In the genomic region with DNA sequence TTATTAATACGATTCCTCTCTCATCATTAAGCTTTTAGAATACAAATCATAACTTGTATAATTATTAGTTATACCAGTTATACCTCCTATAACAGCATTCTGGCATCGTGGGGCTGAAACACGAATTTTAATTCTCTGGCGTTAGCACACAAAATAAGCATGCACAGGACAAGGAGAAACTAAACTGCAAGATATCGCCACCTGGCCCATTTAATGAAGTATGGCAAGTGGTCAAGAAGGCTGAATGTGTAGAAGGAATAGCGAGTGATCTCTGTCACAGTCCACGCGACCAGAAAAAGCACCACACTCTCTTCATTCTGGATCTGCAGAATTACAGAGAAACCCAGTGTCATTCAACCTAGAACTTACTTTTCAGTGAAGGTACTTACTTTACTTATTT, we compare ENCODE assay signal across 10 cellular contexts. TPM values are rescaled to one million over a fixed set of nuclear protein-coding genes. Genes with fewer than 3 reads are reported as not detected.
DNase-seq lines count a peak whose midpoint lies in the region; ATAC-seq, FAIRE-seq and TF ChIP-seq lines count a peak whose summit lies in the region.
"Had no signal": no experiment of that assay in that cellular context is flagged by ENCODE, and none has a peak within 500 bp of the region (broad histone marks: within the 10 kb centered on the region; RNA-seq: fewer than 3 reads in every experiment).

No MANE protein-coding gene starts in this region.

- peak; percentile 59 for FAIRE-seq in endothelial cell of umbilical vein (lab: Jason Lieb, UNC)

- CTCF ChIA-PET in endothelial cell of umbilical vein (lab: Charles Lee): interaction anchor here (0.8 to 6.1 kb wide), 2 partner anchors 145 to 190 kb away, joined by 4 to 40 read pairs; a partner anchor contains a TSS

- H3K4me2 ChIP-seq in endothelial cell of umbilical vein (ENCODE audit: insufficient read depth, low read length): no peak overlapping the region

- no peaks in the 10 kb centered on the region for H3K9me1 ChIP-seq in endothelial cell of umbilical vein (replicated peaks; ENCODE audit: control insufficient read depth, extremely low read depth, insufficient read depth, low read length)

- no peak overlapping the region for H2AFZ ChIP-seq in endothelial cell of umbilical vein (ENCODE audit: low read depth, low read length)

- DNase-seq in heart left ventricle (no peak), left ventricle myocardium superior (no peak), NCI-H69 (lab: John Stamatoyannopoulos, UW) (peak; percentile 1), endothelial cell of umbilical vein (ENCODE audit: low read depth, low spot score) (peak; percentile 63), type B pancreatic cell (ENCODE audit: extremely low spot score, unreplicated experiment) (no peak)
- DNase-seq in stimulated activated naive CD8-positive, alpha-beta T cell treated with anti-CD3 and anti-CD28 coated beads, Interleukin-15, amount 100 ng/mL, for 72 hours: no peak
- DNase-seq in NK-92 treated with Interleukin-12 subunit alpha and Interleukin-12 subunit beta, amount 100 ng/mL, for 24 hours (lab: John Stamatoyannopoulos, UW): no peak
- DNase-seq: stimulated activated naive CD4-positive, alpha-beta T cell had no signal

- 43 to 62% (median 56%) methylated on average over 8 of the region's 8 CpGs for WGBS in heart left ventricle, 4 donors

- POLR2A ChIA-PET in endothelial cell of umbilical vein (lab: Charles Lee): no interaction called here

- H3K27ac ChIP-seq in heart left ventricle: no peak overlapping the region
- H3K27ac ChIP-seq in endothelial cell of umbilical vein (ENCODE audit: insufficient read depth, low read depth, low read length): no peak overlapping the region

- H4K20me1 ChIP-seq in endothelial cell of umbilical vein (replicated peaks; ENCODE audit: control insufficient read depth, extremely low read depth, insufficient read depth, low read length): no peaks in the 10 kb centered on the region

- peaks cover 3% of the 10 kb centered on the region for H3K4me1 Mint-ChIP-seq in type B pancreatic cell (ENCODE audit: unreplicated experiment)
- H3K4me1 Mint-ChIP-seq in stimulated activated naive CD8-positive, alpha-beta T cell treated with anti-CD3 and anti-CD28 coated beads, Interleukin-15, amount 100 ng/mL, for 72 hours: no peaks in the 10 kb centered on the region
- H3K4me1 Mint-ChIP-seq: memory B cell had no signal

- no peaks in the 10 kb centered on the region for H3K27me3 Mint-ChIP-seq in type B pancreatic cell
- H3K27me3 Mint-ChIP-seq in stimulated activated naive CD8-positive, alpha-beta T cell treated with anti-CD3 and anti-CD28 coated beads, Interleukin-15, amount 100 ng/mL, for 72 hours: no peaks in the 10 kb centered on the region

- ATAC-seq in heart left ventricle: peak in 2 of 4 donors; percentile 53 to 57
- ATAC-seq in left ventricle myocardium superior: no peak
- no peak for ATAC-seq in stimulated activated naive CD8-positive, alpha-beta T cell treated with anti-CD3 and anti-CD28 coated beads, Interleukin-15, amount 100 ng/mL, for 72 hours
- ATAC-seq in HG03108 (IDR thresholded peaks at IDR 0.05; ENCODE audit: unreplicated experiment): no peak

- no peak overlapping the region for H3K4me3 Mint-ChIP-seq in type B pancreatic cell
- H3K4me3 Mint-ChIP-seq in stimulated activated naive CD8-positive, alpha-beta T cell treated with anti-CD3 and anti-CD28 coated beads, Interleukin-15, amount 100 ng/mL, for 72 hours: no peak overlapping the region
- H3K4me3 Mint-ChIP-seq: memory B cell had no signal

- dilution Hi-C loops in endothelial cell of umbilical vein (cut with MboI; ENCODE audit: extremely low pct_ligation_motif_present, low sequenced_read_pairs): no loop called here

- peak in 10 of 12 donors; percentile 13 to 51 (median 36) for TF ChIP-seq CTCF in heart left ventricle (IDR thresholded peaks at IDR 0.05)
- peak; percentile 43 to 44 for TF ChIP-seq CTCF in endothelial cell of umbilical vein (IDR thresholded peaks at IDR 0.05; ENCODE audit: extremely low read depth in 1 of 2, insufficient read depth in 1 of 2, low read depth in 1 of 2, low read length in 2 of 2)
- TF ChIP-seq CTCF in type B pancreatic cell (conservative IDR thresholded peaks at IDR 0.05): peak; percentile 62

- H3K4me1 ChIP-seq in heart left ventricle (peaks cover 0 to 6% (median 0%) of the 10 kb centered on the region in 12 donors), endothelial cell of umbilical vein (ENCODE audit: control insufficient read depth, extremely low read depth, insufficient read depth, low read length) (no peaks in the 10 kb centered on the region)

- H3K27ac Mint-ChIP-seq in type B pancreatic cell: no peak overlapping the region
- no peak overlapping the region for H3K27ac Mint-ChIP-seq in stimulated activated naive CD8-positive, alpha-beta T cell treated with anti-CD3 and anti-CD28 coated beads, Interleukin-15, amount 100 ng/mL, for 72 hours
- H3K27ac Mint-ChIP-seq: memory B cell had no signal

- TF ChIP-seq POLR2A in heart left ventricle (IDR thresholded peaks at IDR 0.05) (no peak), endothelial cell of umbilical vein (IDR thresholded peaks at IDR 0.05; ENCODE audit: low read depth, low read length) (no peak)

- H3K9ac ChIP-seq in endothelial cell of umbilical vein (replicated peaks; ENCODE audit: extremely low read depth, insufficient read depth, low read length): no peak overlapping the region

- no TSS peak for BruUV-seq in endothelial cell of umbilical vein (replicated peaks; lab: Mats Ljungman, UMichigan)

- H3K4me3 ChIP-seq in heart left ventricle (no peak overlapping the region), endothelial cell of umbilical vein (replicated peaks in 1 of 3; ENCODE audit: insufficient read depth in 1 of 3, low read depth in 1 of 3, low read length in 3 of 3) (no peak overlapping the region)

- no peaks in the 10 kb centered on the region for H3K27me3 ChIP-seq in heart left ventricle
- H3K27me3 ChIP-seq in endothelial cell of umbilical vein (ENCODE audit: control insufficient read depth in 2 of 2, insufficient read depth in 2 of 2, low read length in 2 of 2): no peaks in the 10 kb centered on the region

- H3K9me3 Mint-ChIP-seq in type B pancreatic cell: no peaks in the 10 kb centered on the region
- H3K9me3 Mint-ChIP-seq in stimulated activated naive CD8-positive, alpha-beta T cell treated with anti-CD3 and anti-CD28 coated beads, Interleukin-15, amount 100 ng/mL, for 72 hours: no peaks in the 10 kb centered on the region
- H3K9me3 Mint-ChIP-seq: memory B cell had no signal

- H3K79me2 ChIP-seq in endothelial cell of umbilical vein (ENCODE audit: control insufficient read depth, insufficient read depth, low read length): no peaks in the 10 kb centered on the region

- H3K36me3 ChIP-seq in heart left ventricle (peaks cover 0 to 70% (median 0%) of the 10 kb centered on the region in 9 donors), endothelial cell of umbilical vein (ENCODE audit: control insufficient read depth in 2 of 2, extremely low read depth in 1 of 2, insufficient read depth in 2 of 2, low read length in 2 of 2) (no peaks in the 10 kb centered on the region)

- peaks cover 3% of the 10 kb centered on the region for H3K36me3 Mint-ChIP-seq in type B pancreatic cell
- H3K36me3 Mint-ChIP-seq: memory B cell had no signal

- intact Hi-C loops in heart left ventricle (cut with DNase I): loop anchor here in 1 of 10 donors (5.0 kb wide), 1 partner anchor 147 kb away; a partner anchor contains a TSS
- intact Hi-C loops in left ventricle myocardium superior (cut with micrococcal nuclease): no loop called here
- intact Hi-C loops in endothelial cell of umbilical vein (cut with micrococcal nuclease): loop anchor here (1.0 kb wide), 4 partner anchors 145 to 771 kb away; a partner anchor contains a TSS

- no peaks in the 10 kb centered on the region for H3K9me3 ChIP-seq in heart left ventricle
- H3K9me3 ChIP-seq in endothelial cell of umbilical vein (replicated peaks; ENCODE audit: control insufficient read depth, insufficient read depth, low read length): no peaks in the 10 kb centered on the region

TF ChIP-seq in endothelial cell of umbilical vein, 7 proteins besides CTCF, POLR2A, EP300 and RAD21 (continues in another document):
- no peak for TF ChIP-seq POLR2AphosphoS5 (IDR thresholded peaks at IDR 0.05; ENCODE audit: insufficient read depth, low read depth, low read length)
- no peak for TF ChIP-seq JUN (IDR thresholded peaks at IDR 0.05; ENCODE audit: borderline replicate concordance, insufficient read depth, insufficient read length, low read depth)
- no peak for TF ChIP-seq EZH2 (IDR thresholded peaks at IDR 0.05; ENCODE audit: borderline replicate concordance, low read depth, low read length, severe bottlenecking)
- no peak for TF ChIP-seq FOS (IDR thresholded peaks at IDR 0.05; ENCODE audit: borderline replicate concordance, insufficient read depth, low read length)

RNA-seq across cellular contexts. Expression of a gene that starts 18.1 kb away (rescaled TPM):
- total RNA-seq in heart left ventricle: 100 to 1,000 TPM in 8 of 9 donors, 10 to 100 TPM in 1; 98.6 to 291 (median 155) TPM
- polyA plus RNA-seq in heart left ventricle: 100 to 1,000 TPM in 1 of 2 donors, 10 to 100 TPM in 1; 80.0 to 161 TPM
- 160 TPM for total RNA-seq in left ventricle myocardium superior
- total RNA-seq in endothelial cell of umbilical vein: 25.2 and 26.6 TPM in 2 replicates
- 16.1 and 17.4 TPM in 2 replicates for polyA plus RNA-seq in endothelial cell of umbilical vein
- polyA plus RNA-seq in endothelial cell of umbilical vein (2011; cell fraction: cytosol; rRNA removed): 13.7 and 14.5 TPM in 2 replicates
- 15.1 and 19.3 TPM in 2 replicates for polyA plus RNA-seq in endothelial cell of umbilical vein (2011; cell fraction: nucleus; rRNA removed)
- 9.9 and 10.9 TPM in 2 replicates for polyA plus RNA-seq in endothelial cell of umbilical vein (2012)
- 17.3 and 26.9 TPM in 2 replicates for polyA minus RNA-seq in endothelial cell of umbilical vein
- polyA minus RNA-seq in endothelial cell of umbilical vein (2011; cell fraction: cytosol; rRNA and poly(A)+ RNA removed): 14.2 TPM
- polyA minus RNA-seq in endothelial cell of umbilical vein (2011; cell fraction: nucleus; rRNA and poly(A)+ RNA removed): 9.3 and 11.8 TPM in 2 replicates
- total RNA-seq in type B pancreatic cell (ENCODE audit: low replicate concordance): 7.9 and 16.4 TPM in 2 replicates

RNA-seq across cellular contexts. Expression of a gene that starts 44.9 kb away (rescaled TPM):
- 10 to 100 TPM; 26.5 to 40.0 (median 32.9) TPM for total RNA-seq in heart left ventricle
- polyA plus RNA-seq in heart left ventricle: 10 to 100 TPM; 10.9 to 23.1 TPM
- 22.8 TPM for total RNA-seq in left ventricle myocardium superior
- 20.0 and 20.6 TPM in 2 replicates for total RNA-seq in endothelial cell of umbilical vein
- polyA plus RNA-seq in endothelial cell of umbilical vein: 16.1 and 17.7 TPM in 2 replicates
- polyA plus RNA-seq in endothelial cell of umbilical vein (2011; cell fraction: cytosol; rRNA removed): 16.5 and 18.4 TPM in 2 replicates
- polyA plus RNA-seq in endothelial cell of umbilical vein (2011; cell fraction: nucleus; rRNA removed): 24.6 and 25.9 TPM in 2 replicates
- 16.6 and 22.2 TPM in 2 replicates for polyA plus RNA-seq in endothelial cell of umbilical vein (2012)
- 25.6 and 27.7 TPM in 2 replicates for polyA minus RNA-seq in endothelial cell of umbilical vein
- 8.6 TPM for polyA minus RNA-seq in endothelial cell of umbilical vein (2011; cell fraction: cytosol; rRNA and poly(A)+ RNA removed)
- polyA minus RNA-seq in endothelial cell of umbilical vein (2011; cell fraction: nucleus; rRNA and poly(A)+ RNA removed): 56.6 and 59.0 TPM in 2 replicates
- total RNA-seq in type B pancreatic cell (ENCODE audit: low replicate concordance): 22.2 and 26.3 TPM in 2 replicates

Comparison
In these comparisons a context has a peak if more than half of its experiments do, and no peak if none do; other contexts are left out.
1. DNase-seq: peak in NCI-H69 (single experiment) and endothelial cell of umbilical vein (single experiment); none in heart left ventricle (0 of 5), left ventricle myocardium superior (single experiment), type B pancreatic cell (single experiment), stimulated activated naive CD8-positive, alpha-beta T cell treated with anti-CD3 and anti-CD28 coated beads, Interleukin-15, amount 100 ng/mL, for 72 hours (0 of 2) and NK-92 treated with Interleukin-12 subunit alpha and Interleukin-12 subunit beta, amount 100 ng/mL, for 24 hours (single experiment).
2. Peak in every context shown above with its lines, with median percentiles within 50 percentile points of each other: CTCF ChIP-seq.